1 cellular context compared by ENCODE assay signal in genomic region chr12:106767954-106768501, GRCh38.
TF ChIP-seq lines count a peak whose summit lies in the region.

No MANE protein-coding gene starts in this region.

TF ChIP-seq in A549, 52 proteins besides CTCF, POLR2A, EP300 and RAD21 (continued from another document):
- TF ChIP-seq BCL3 (IDR thresholded peaks at IDR 0.05), result peak; percentile 51; the same call in 1 of the 3 replicates
- TF ChIP-seq ZSCAN20 (CRISPR knock-in tag; IDR thresholded peaks at IDR 0.05), result no peak
- TF ChIP-seq CBX2 (IDR thresholded peaks at IDR 0.05; ENCODE audit: borderline replicate concordance, low read depth), result no peak
- no peak for TF ChIP-seq RFX5 (IDR thresholded peaks at IDR 0.05)
- no peak for TF ChIP-seq HDAC2 (IDR thresholded peaks at IDR 0.05)
- TF ChIP-seq NR3C1 (IDR thresholded peaks at IDR 0.05), result no peak
- TF ChIP-seq FOSL2 (IDR thresholded peaks at IDR 0.05), result no peak
- 0 out of 2 replicates have a peak, but pooled peaks have one; percentile 35 for TF ChIP-seq FOSL2 (CRISPR knock-in tag; IDR thresholded peaks at IDR 0.05)
- no peak for TF ChIP-seq SREBF2 (IDR thresholded peaks at IDR 0.05)
- TF ChIP-seq PBX3 (IDR thresholded peaks at IDR 0.05), result no peak
- TF ChIP-seq KDM1A (IDR thresholded peaks at IDR 0.05; ENCODE audit: low read depth), result no peak
- TF ChIP-seq, protein P1, sequence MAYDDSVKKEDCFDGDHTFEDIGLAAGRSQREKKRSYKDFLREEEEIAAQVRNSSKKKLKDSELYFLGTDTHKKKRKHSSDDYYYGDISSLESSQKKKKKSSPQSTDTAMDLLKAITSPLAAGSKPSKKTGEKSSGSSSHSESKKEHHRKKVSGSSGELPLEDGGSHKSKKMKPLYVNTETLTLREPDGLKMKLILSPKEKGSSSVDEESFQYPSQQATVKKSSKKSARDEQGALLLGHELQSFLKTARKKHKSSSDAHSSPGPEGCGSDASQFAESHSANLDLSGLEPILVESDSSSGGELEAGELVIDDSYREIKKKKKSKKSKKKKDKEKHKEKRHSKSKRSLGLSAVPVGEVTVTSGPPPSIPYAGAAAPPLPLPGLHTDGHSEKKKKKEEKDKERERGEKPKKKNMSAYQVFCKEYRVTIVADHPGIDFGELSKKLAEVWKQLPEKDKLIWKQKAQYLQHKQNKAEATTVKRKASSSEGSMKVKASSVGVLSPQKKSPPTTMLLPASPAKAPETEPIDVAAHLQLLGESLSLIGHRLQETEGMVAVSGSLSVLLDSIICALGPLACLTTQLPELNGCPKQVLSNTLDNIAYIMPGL (CRISPR knock-in tag; IDR thresholded peaks at IDR 0.05; ENCODE audit: borderline replicate concordance), result no peak
- TF ChIP-seq, protein P2, sequence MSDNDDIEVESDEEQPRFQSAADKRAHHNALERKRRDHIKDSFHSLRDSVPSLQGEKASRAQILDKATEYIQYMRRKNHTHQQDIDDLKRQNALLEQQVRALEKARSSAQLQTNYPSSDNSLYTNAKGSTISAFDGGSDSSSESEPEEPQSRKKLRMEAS (IDR thresholded peaks at IDR 0.05), result 0 out of 2 replicates have a peak, but pooled peaks have one; percentile 19
- no peak for TF ChIP-seq ZC3H11A (IDR thresholded peaks at IDR 0.05)
- TF ChIP-seq ATOH8 (CRISPR knock-in tag; IDR thresholded peaks at IDR 0.05; ENCODE audit: low read depth), result no peak
- peak; percentile 38; the same call in 1 of the 2 replicates for TF ChIP-seq JUNB (IDR thresholded peaks at IDR 0.05)
- 0 out of 4 replicates have a peak, but pooled peaks of 1 of the 2 experiments have one; percentile 21 for TF ChIP-seq CEBPB (IDR thresholded peaks at IDR 0.05)
- no peak for TF ChIP-seq CHD2 (IDR thresholded peaks at IDR 0.05; ENCODE audit: low read length, partially characterized antibody)
- no peak for TF ChIP-seq BHLHE40 (IDR thresholded peaks at IDR 0.05; ENCODE audit: low read depth, low read length)
- no peak for TF ChIP-seq NFE2L2 (conservative IDR thresholded peaks at IDR 0.05; ENCODE audit: low read length)
- no peak for TF ChIP-seq HOXB13 (CRISPR knock-in tag; IDR thresholded peaks at IDR 0.05; ENCODE audit: low read depth)
- TF ChIP-seq CBX8 (IDR thresholded peaks at IDR 0.05), result no peak
- TF ChIP-seq TFCP2L1 (CRISPR knock-in tag; IDR thresholded peaks at IDR 0.05), result no peak
- no peak for TF ChIP-seq FOSB (CRISPR knock-in tag; IDR thresholded peaks at IDR 0.05)
- no peak for TF ChIP-seq TP53 (CRISPR knock-in tag; IDR thresholded peaks at IDR 0.05)
- TF ChIP-seq GATA3 (IDR thresholded peaks at IDR 0.05; ENCODE audit: borderline replicate concordance), result peak; percentile 70; the same call in 1 of the 2 replicates
- TF ChIP-seq RCOR1 (IDR thresholded peaks at IDR 0.05; ENCODE audit: low read depth, low read length), result no peak
- TF ChIP-seq HES2 (IDR thresholded peaks at IDR 0.05), result no peak
- TF ChIP-seq JUN (IDR thresholded peaks at IDR 0.05), result peak; percentile 45 to 54; a peak in 2 of 5 replicates
- no peak for TF ChIP-seq FOXS1 (CRISPR knock-in tag; IDR thresholded peaks at IDR 0.05)
- TF ChIP-seq USF2 (IDR thresholded peaks at IDR 0.05), result no peak
- TF ChIP-seq EHF (CRISPR knock-in tag; IDR thresholded peaks at IDR 0.05), result no peak
- no peak for TF ChIP-seq HOXA7 (CRISPR knock-in tag; IDR thresholded peaks at IDR 0.05)
- TF ChIP-seq ZNF302 (CRISPR knock-in tag; IDR thresholded peaks at IDR 0.05), result no peak
- TF ChIP-seq CHD4 (IDR thresholded peaks at IDR 0.05; ENCODE audit: borderline replicate concordance), result no peak
- TF ChIP-seq SMC3 (IDR thresholded peaks at IDR 0.05), result 0 out of 3 replicates have a peak, but pooled peaks have one; percentile 6
- TF ChIP-seq MAZ (IDR thresholded peaks at IDR 0.05; ENCODE audit: borderline replicate concordance, low read depth, low read length), result no peak
